ENCODE assay signal across 8 cellular contexts in genomic region chr10:74824184-74825032, GRCh38. TPM values are rescaled to one million over a fixed set of nuclear protein-coding genes. Genes with fewer than 3 reads are reported as not detected.
DNase-seq lines count a peak whose midpoint lies in the region; ATAC-seq and TF ChIP-seq lines count a peak whose summit lies in the region.

No MANE protein-coding gene starts in this region.

- H3K36me3 ChIP-seq in H7 (replicated peaks; ENCODE audit: control insufficient read depth, insufficient read depth, low read length) (no peaks in the 10 kb centered on the region), ectodermal cell (ENCODE audit: control insufficient read depth, insufficient read depth, low read length) (no peaks in the 10 kb centered on the region), neural cell (ENCODE audit: insufficient read depth, low read length) (no peaks in the 10 kb centered on the region), aorta (ENCODE audit: control insufficient read depth in 1 of 2, insufficient read depth in 2 of 2, low read length in 1 of 2) (no peaks in the 10 kb centered on the region)

- H3K9me3 ChIP-seq in ectodermal cell (ENCODE audit: control insufficient read depth, low read length): no peaks in the 10 kb centered on the region
- no peaks in the 10 kb centered on the region for H3K9me3 ChIP-seq in neural cell (ENCODE audit: low read length)
- no peaks in the 10 kb centered on the region for H3K9me3 ChIP-seq in aorta (ENCODE audit: control insufficient read depth, low read length)

- H3K9ac ChIP-seq in neural cell (ENCODE audit: low read length): peak overlapping the region; percentile 96

- H3K9me2 ChIP-seq in neural cell (ENCODE audit: insufficient read depth, low read length): no peaks in the 10 kb centered on the region

- H3K27ac ChIP-seq in ectodermal cell (ENCODE audit: insufficient read depth, low read depth, low read length, poor library complexity, severe bottlenecking) (no peak overlapping the region), neural cell (ENCODE audit: low read length) (peak overlapping the region; percentile 96), aorta (ENCODE audit: low read depth in 1 of 2, low read length in 2 of 2) (peak overlapping the region in 1 of 2 donors; percentile 77)

- H3K4me1 Mint-ChIP-seq in WTC11: peaks cover 45% of the 10 kb centered on the region

- H3K9me3 Mint-ChIP-seq in WTC11: no peaks in the 10 kb centered on the region

- H4K20me1 ChIP-seq in neural cell (ENCODE audit: insufficient read depth): no peaks in the 10 kb centered on the region

- TF ChIP-seq CTCF in WTC11 (IDR thresholded peaks at IDR 0.05): no peak
- no peak for TF ChIP-seq CTCF in neural cell (IDR thresholded peaks at IDR 0.05; ENCODE audit: poor library complexity, severe bottlenecking)

- H3K79me2 ChIP-seq in neural cell (replicated peaks; ENCODE audit: insufficient read depth, low read length): peaks cover 23% of the 10 kb centered on the region

- no peaks in the 10 kb centered on the region for H3K27me3 Mint-ChIP-seq in WTC11 (ENCODE audit: low read depth)

- H3F3A ChIP-seq in neural cell (ENCODE audit: insufficient read depth, low read length, poor library complexity, severe bottlenecking): no peaks in the 10 kb centered on the region

- WGBS in ectodermal cell, 2 experiments: 19 to 20% methylated on average over 25 to 26 of the region's 26 CpGs
- WGBS in aorta, 2 donors: 20% methylated on average over 23 to 26 of the region's 26 CpGs

- H2AFZ ChIP-seq in neural cell (ENCODE audit: low read depth, low read length): peak overlapping the region; percentile 73

- peak overlapping the region; percentile 94 for H3K4me3 ChIP-seq in H7 (ENCODE audit: insufficient read depth, low read depth, low read length)
- H3K4me3 ChIP-seq in ectodermal cell (ENCODE audit: insufficient read depth, low read depth, low read length): peak overlapping the region; percentile 83
- H3K4me3 ChIP-seq in neural cell (ENCODE audit: low read length): peak overlapping the region; percentile 98
- peak overlapping the region; percentile 92 to 95 for H3K4me3 ChIP-seq in aorta (ENCODE audit: low read length in 2 of 2)

- no peak for TF ChIP-seq RAD21 in neural cell (conservative IDR thresholded peaks at IDR 0.05)

- H3K4me1 ChIP-seq in ectodermal cell (ENCODE audit: control insufficient read depth, insufficient read depth, low read length) (no peaks in the 10 kb centered on the region), aorta (ENCODE audit: control insufficient read depth in 1 of 2, insufficient read depth in 2 of 2, low read length in 2 of 2) (peaks cover 2 to 5% of the 10 kb centered on the region in 2 donors)

- intact Hi-C loops in aorta (cut with DNase I): loop anchor here (5.0 to 10.0 kb wide), 3 partner anchors 100 to 560 kb away; no protein-coding TSS in a partner anchor

- ATAC-seq in WTC11: no peak
- no peak for ATAC-seq in aorta (ENCODE audit: low FRiP score)
- ATAC-seq in HG03520 (IDR thresholded peaks at IDR 0.05; ENCODE audit: unreplicated experiment): no peak
- ATAC-seq in GM21717 (IDR thresholded peaks at IDR 0.05; ENCODE audit: unreplicated experiment): no peak

- TF ChIP-seq EP300 in neural cell (conservative IDR thresholded peaks at IDR 0.05; ENCODE audit: poor library complexity, severe bottlenecking): no peak

- POLR2A ChIA-PET in WTC11 (lab: Charles Lee): interaction anchor here (0.6 to 1.0 kb wide), 3 partner anchors 12 to 1012 kb away, joined by 4 to 6 read pairs (median 4); no protein-coding TSS in a partner anchor

- DNase-seq in H7: peak; percentile 64
- peak; percentile 19 for DNase-seq in WTC11 (ENCODE audit: low spot score)
- DNase-seq in aorta: peak in 1 of 2 donors; percentile 64
- DNase-seq in AG08395 (ENCODE audit: low spot score): no peak

- H3K36me3 Mint-ChIP-seq in WTC11: 0 out of 2 replicates have a peak, but pooled peaks cover 3% of the 10 kb centered on the region

- H3K27me3 ChIP-seq in H7 (ENCODE audit: control insufficient read depth, insufficient read depth, low read length) (no peaks in the 10 kb centered on the region), ectodermal cell (ENCODE audit: control insufficient read depth, insufficient read depth, low read length, poor library complexity, severe bottlenecking) (no peaks in the 10 kb centered on the region), neural cell (ENCODE audit: insufficient read depth, low read depth, low read length) (no peaks in the 10 kb centered on the region), aorta (ENCODE audit: control insufficient read depth in 1 of 2, insufficient read depth in 2 of 2, low read length in 1 of 2) (no peaks in the 10 kb centered on the region)

- H3K27ac Mint-ChIP-seq in WTC11: peak overlapping the region; percentile 76; the same call in 1 of the 2 replicates

- H3K4me2 ChIP-seq in neural cell (ENCODE audit: low read length): peak overlapping the region; percentile 62

- H3K4me3 Mint-ChIP-seq in WTC11: peak overlapping the region; percentile 84

- CTCF ChIA-PET in WTC11 (lab: Charles Lee): interaction anchor here (0.7 kb wide), 2 partner anchors 74 to 411 kb away, joined by 3 to 5 read pairs; partner anchors contain the start of gene COMTD1

TF ChIP-seq in WTC11, 78 proteins besides CTCF, POLR2A, EP300 and RAD21 (continues in another document):
- TF ChIP-seq STAT6 (CRISPR knock-in tag; conservative IDR thresholded peaks at IDR 0.05; ENCODE audit: low read depth) (no peak), ZNF232 (CRISPR knock-in tag; IDR thresholded peaks at IDR 0.05) (no peak), MAX (CRISPR knock-in tag; IDR thresholded peaks at IDR 0.05) (peak; percentile 35; the same call in 1 of the 2 replicates)

TF ChIP-seq in neural cell, 6 proteins besides CTCF, POLR2A, EP300 and RAD21:
- TF ChIP-seq POLR2AphosphoS5 (IDR thresholded peaks at IDR 0.05) (no peak), MXI1 (conservative IDR thresholded peaks at IDR 0.05; ENCODE audit: poor library complexity, severe bottlenecking) (no peak), SMC3 (conservative IDR thresholded peaks at IDR 0.05; ENCODE audit: poor library complexity) (no peak), TAF1 (IDR thresholded peaks at IDR 0.05; ENCODE audit: low read depth) (no peak), EZH2 (IDR thresholded peaks at IDR 0.05; ENCODE audit: borderline replicate concordance, insufficient read depth, low read length, poor library complexity, severe bottlenecking) (no peak), REST (IDR thresholded peaks at IDR 0.05; ENCODE audit: borderline replicate concordance) (no peak)

RNA-seq across cellular contexts. Expression of gene KAT6B, which starts 2.0 kb away (rescaled TPM):
- total RNA-seq in H7 (2014; rRNA removed; shearing (Covaris generic)): 5.2 and 11.2 TPM in 2 replicates
- total RNA-seq in WTC11 (2021) (18.5 to 24.2 TPM (median 19.8 TPM) in 3 replicates), aorta (10 to 100 TPM; 29.4 to 47.5 TPM)
- polyA plus RNA-seq in ectodermal cell (2013, experiment 1 of 4): 17.2 TPM
- polyA plus RNA-seq in ectodermal cell (2013, experiment 2 of 4): 22.7 TPM
- polyA plus RNA-seq in ectodermal cell (2013, experiment 3 of 4): 14.3 TPM
- polyA plus RNA-seq in ectodermal cell (2013, experiment 4 of 4): 16.8 TPM
- polyA plus RNA-seq in neural cell (11.5 and 13.3 TPM in 2 replicates), aorta (10 to 100 TPM in 1 of 2 donors, 1 to 10 TPM in 1; 8.5 to 13.5 TPM)
- 183 and 191 TPM in 2 replicates for polyA minus RNA-seq in neural cell
